Comparison of ENCODE assay signal across 18 cellular contexts in the genomic region with DNA sequence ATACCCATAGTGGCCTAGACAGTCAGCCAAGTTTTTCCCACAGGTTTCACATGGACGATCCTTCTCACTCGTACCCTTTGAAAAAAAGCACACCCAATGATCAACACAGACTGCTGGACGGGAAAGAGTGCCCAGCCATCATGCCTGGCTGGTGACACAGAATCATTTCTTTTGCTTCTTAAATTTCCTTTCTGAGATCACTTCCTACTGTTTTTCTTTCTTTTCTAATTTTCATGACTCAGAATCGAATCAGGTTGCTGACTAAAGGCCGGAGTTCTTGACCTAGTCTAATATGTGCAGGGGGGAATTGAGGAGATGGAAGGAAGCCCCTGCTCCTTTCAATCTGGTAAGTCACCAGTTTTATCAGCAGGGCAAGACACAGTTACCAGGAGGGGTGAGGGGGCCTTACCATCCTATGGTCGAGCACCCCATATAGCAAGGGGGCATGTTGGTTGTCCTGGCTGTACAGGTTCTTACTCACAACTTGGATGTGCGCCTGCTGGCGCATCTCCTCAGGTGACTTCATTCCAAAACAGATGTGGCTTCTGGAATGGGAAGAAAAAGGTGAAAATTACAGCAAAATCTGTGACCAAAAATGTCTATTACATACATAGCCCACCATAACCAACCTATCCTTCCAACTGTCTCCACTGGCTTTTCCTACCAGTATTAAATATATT.
DNase-seq lines count a peak whose midpoint lies in the region; ATAC-seq and TF ChIP-seq lines count a peak whose summit lies in the region.
"Had no signal": no experiment of that assay in that cellular context is flagged by ENCODE, and none has a peak within 500 bp of the region (broad histone marks: within the 10 kb centered on the region; RNA-seq: fewer than 3 reads in every experiment).

No MANE protein-coding gene starts in this region.

- H3K4me3 ChIP-seq in fibroblast of mammary gland (ENCODE audit: control insufficient read depth, low read depth, low read length): no peak overlapping the region
- H3K4me3 ChIP-seq: K562, SK-N-MC, tibial nerve had no signal

- H3K4me3 Mint-ChIP-seq in activated naive CD4-positive, alpha-beta T cell treated with anti-CD3 and anti-CD28 coated beads, Interleukin-2, amount 50 U/mL, for 24 hours: no peak overlapping the region
- H3K4me3 Mint-ChIP-seq in activated naive CD4-positive, alpha-beta T cell treated with anti-CD3 and anti-CD28 coated beads, Interleukin-2, amount 10 ng/mL, durations not matched to agents 7 days and 5 days: no peak overlapping the region
- H3K4me3 Mint-ChIP-seq: activated CD8-positive, alpha-beta T cell treated with anti-CD3 and anti-CD28 coated beads, Interleukin-2, amount 10 ng/mL, durations not matched to agents 7 days and 5 days had no signal

- no peaks in the 10 kb centered on the region for H3K9me3 Mint-ChIP-seq in activated naive CD4-positive, alpha-beta T cell treated with anti-CD3 and anti-CD28 coated beads, Interleukin-2, amount 50 U/mL, for 24 hours
- H3K9me3 Mint-ChIP-seq in activated naive CD4-positive, alpha-beta T cell treated with anti-CD3 and anti-CD28 coated beads, Interleukin-2, amount 10 ng/mL, durations not matched to agents 7 days and 5 days: no peaks in the 10 kb centered on the region

- DNase-seq in activated naive CD4-positive, alpha-beta T cell treated with anti-CD3 and anti-CD28 coated beads, Interleukin-2, amount 10 ng/mL, durations not matched to agents 7 days and 5 days: no peak
- peak; percentile 83 for DNase-seq in fibroblast of mammary gland (ENCODE audit: low read depth)
- no peak for DNase-seq in superior temporal gyrus (ENCODE audit: extremely low spot score)
- DNase-seq in NCI-H774 (lab: John Stamatoyannopoulos, UW): no peak
- DNase-seq: activated CD8-positive, alpha-beta T cell treated with anti-CD3 and anti-CD28 coated beads, Interleukin-2, amount 10 ng/mL, durations not matched to agents 7 days and 5 days; Caco-2; effector CD8-positive, alpha-beta T cell; naive B cell; NCI-H1417 treated with DMSO at 0.1 percent for 48 hours; NCI-H226; stimulated activated CD4-positive, alpha-beta T cell treated with anti-CD3 and anti-CD28 coated beads, Interleukin-1b, Interleukin-23, amount 100 ng/mL, for 48 hours had no signal

- H3K27ac Mint-ChIP-seq in activated naive CD4-positive, alpha-beta T cell treated with anti-CD3 and anti-CD28 coated beads, Interleukin-2, amount 50 U/mL, for 24 hours: peak overlapping the region; percentile 27
- H3K27ac Mint-ChIP-seq in activated naive CD4-positive, alpha-beta T cell treated with anti-CD3 and anti-CD28 coated beads, Interleukin-2, amount 10 ng/mL, durations not matched to agents 7 days and 5 days: no peak overlapping the region
- H3K27ac Mint-ChIP-seq: activated CD8-positive, alpha-beta T cell treated with anti-CD3 and anti-CD28 coated beads, Interleukin-2, amount 10 ng/mL, durations not matched to agents 7 days and 5 days had no signal

- TF ChIP-seq CTCF in fibroblast of mammary gland (conservative IDR thresholded peaks at IDR 0.05; ENCODE audit: control insufficient read depth, insufficient read depth, low read depth, low read length): no peak

- H3K27me3 Mint-ChIP-seq in activated naive CD4-positive, alpha-beta T cell treated with anti-CD3 and anti-CD28 coated beads, Interleukin-2, amount 50 U/mL, for 24 hours: no peaks in the 10 kb centered on the region
- H3K27me3 Mint-ChIP-seq in activated naive CD4-positive, alpha-beta T cell treated with anti-CD3 and anti-CD28 coated beads, Interleukin-2, amount 10 ng/mL, durations not matched to agents 7 days and 5 days: peaks cover 3% of the 10 kb centered on the region
- H3K27me3 Mint-ChIP-seq: naive B cell had no signal

- H3K36me3 Mint-ChIP-seq in activated naive CD4-positive, alpha-beta T cell treated with anti-CD3 and anti-CD28 coated beads, Interleukin-2, amount 50 U/mL, for 24 hours: peaks cover 26% of the 10 kb centered on the region
- peaks cover 34% of the 10 kb centered on the region for H3K36me3 Mint-ChIP-seq in activated naive CD4-positive, alpha-beta T cell treated with anti-CD3 and anti-CD28 coated beads, Interleukin-2, amount 10 ng/mL, durations not matched to agents 7 days and 5 days

- CTCF ChIA-PET in activated naive CD4-positive, alpha-beta T cell treated with anti-CD3 and anti-CD28 coated beads, Interleukin-2, amount 10 ng/mL, durations not matched to agents 7 days and 5 days (lab: Charles Lee): no interaction called here

- H3K4me1 Mint-ChIP-seq in activated naive CD4-positive, alpha-beta T cell treated with anti-CD3 and anti-CD28 coated beads, Interleukin-2, amount 50 U/mL, for 24 hours: peaks cover 39% of the 10 kb centered on the region
- peaks cover 31% of the 10 kb centered on the region for H3K4me1 Mint-ChIP-seq in activated naive CD4-positive, alpha-beta T cell treated with anti-CD3 and anti-CD28 coated beads, Interleukin-2, amount 10 ng/mL, durations not matched to agents 7 days and 5 days

- ATAC-seq in SK-N-SH treated with all-trans-retinoic acid at 6 μM for 48 hours (peak; percentile 14; the same call in 2 of the 3 replicates), GM18498 (IDR thresholded peaks at IDR 0.05; ENCODE audit: unreplicated experiment) (no peak), HG03520 (IDR thresholded peaks at IDR 0.05; ENCODE audit: unreplicated experiment) (no peak)
- ATAC-seq: activated CD8-positive, alpha-beta T cell treated with anti-CD3 and anti-CD28 coated beads, Interleukin-2, amount 10 ng/mL, durations not matched to agents 7 days and 5 days; K562 had no signal

TF ChIP-seq in SK-N-SH treated with all-trans-retinoic acid at 6 μM for 48 hours, 23 proteins besides CTCF, POLR2A, EP300 and RAD21:
- TF ChIP-seq GLIS3 (CRISPR knock-in tag; IDR thresholded peaks at IDR 0.05): no peak
- TF ChIP-seq BACH2 (CRISPR knock-in tag; IDR thresholded peaks at IDR 0.05; ENCODE audit: borderline replicate concordance): no peak
- TF ChIP-seq, protein P1, sequence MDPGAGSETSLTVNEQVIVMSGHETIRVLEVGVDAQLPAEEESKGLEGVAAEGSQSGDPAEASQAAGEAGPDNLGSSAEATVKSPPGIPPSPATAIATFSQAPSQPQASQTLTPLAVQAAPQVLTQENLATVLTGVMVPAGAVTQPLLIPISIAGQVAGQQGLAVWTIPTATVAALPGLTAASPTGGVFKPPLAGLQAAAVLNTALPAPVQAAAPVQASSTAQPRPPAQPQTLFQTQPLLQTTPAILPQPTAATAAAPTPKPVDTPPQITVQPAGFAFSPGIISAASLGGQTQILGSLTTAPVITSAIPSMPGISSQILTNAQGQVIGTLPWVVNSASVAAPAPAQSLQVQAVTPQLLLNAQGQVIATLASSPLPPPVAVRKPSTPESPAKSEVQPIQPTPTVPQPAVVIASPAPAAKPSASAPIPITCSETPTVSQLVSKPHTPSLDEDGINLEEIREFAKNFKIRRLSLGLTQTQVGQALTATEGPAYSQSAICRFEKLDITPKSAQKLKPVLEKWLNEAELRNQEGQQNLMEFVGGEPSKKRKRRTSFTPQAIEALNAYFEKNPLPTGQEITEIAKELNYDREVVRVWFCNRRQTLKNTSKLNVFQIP (CRISPR knock-in tag; IDR thresholded peaks at IDR 0.05; ENCODE audit: borderline replicate concordance, low read depth): no peak
- TF ChIP-seq ISL1 (CRISPR knock-in tag; IDR thresholded peaks at IDR 0.05): no peak
- TF ChIP-seq ZC3H10 (CRISPR knock-in tag; IDR thresholded peaks at IDR 0.05): no peak
- TF ChIP-seq, protein P2, sequence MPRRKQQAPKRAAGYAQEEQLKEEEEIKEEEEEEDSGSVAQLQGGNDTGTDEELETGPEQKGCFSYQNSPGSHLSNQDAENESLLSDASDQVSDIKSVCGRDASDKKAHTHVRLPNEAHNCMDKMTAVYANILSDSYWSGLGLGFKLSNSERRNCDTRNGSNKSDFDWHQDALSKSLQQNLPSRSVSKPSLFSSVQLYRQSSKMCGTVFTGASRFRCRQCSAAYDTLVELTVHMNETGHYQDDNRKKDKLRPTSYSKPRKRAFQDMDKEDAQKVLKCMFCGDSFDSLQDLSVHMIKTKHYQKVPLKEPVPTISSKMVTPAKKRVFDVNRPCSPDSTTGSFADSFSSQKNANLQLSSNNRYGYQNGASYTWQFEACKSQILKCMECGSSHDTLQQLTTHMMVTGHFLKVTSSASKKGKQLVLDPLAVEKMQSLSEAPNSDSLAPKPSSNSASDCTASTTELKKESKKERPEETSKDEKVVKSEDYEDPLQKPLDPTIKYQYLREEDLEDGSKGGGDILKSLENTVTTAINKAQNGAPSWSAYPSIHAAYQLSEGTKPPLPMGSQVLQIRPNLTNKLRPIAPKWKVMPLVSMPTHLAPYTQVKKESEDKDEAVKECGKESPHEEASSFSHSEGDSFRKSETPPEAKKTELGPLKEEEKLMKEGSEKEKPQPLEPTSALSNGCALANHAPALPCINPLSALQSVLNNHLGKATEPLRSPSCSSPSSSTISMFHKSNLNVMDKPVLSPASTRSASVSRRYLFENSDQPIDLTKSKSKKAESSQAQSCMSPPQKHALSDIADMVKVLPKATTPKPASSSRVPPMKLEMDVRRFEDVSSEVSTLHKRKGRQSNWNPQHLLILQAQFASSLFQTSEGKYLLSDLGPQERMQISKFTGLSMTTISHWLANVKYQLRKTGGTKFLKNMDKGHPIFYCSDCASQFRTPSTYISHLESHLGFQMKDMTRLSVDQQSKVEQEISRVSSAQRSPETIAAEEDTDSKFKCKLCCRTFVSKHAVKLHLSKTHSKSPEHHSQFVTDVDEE (CRISPR knock-in tag; IDR thresholded peaks at IDR 0.05): no peak
- TF ChIP-seq ESRRG (CRISPR knock-in tag; IDR thresholded peaks at IDR 0.05): no peak
- TF ChIP-seq CSDC2 (CRISPR knock-in tag; IDR thresholded peaks at IDR 0.05): no peak
- TF ChIP-seq TOX (CRISPR knock-in tag; IDR thresholded peaks at IDR 0.05; ENCODE audit: borderline replicate concordance): no peak
- no peak for TF ChIP-seq RARB (CRISPR knock-in tag; IDR thresholded peaks at IDR 0.05)
- no peak for TF ChIP-seq ZFP30 (CRISPR knock-in tag; IDR thresholded peaks at IDR 0.05)
- TF ChIP-seq SNAI2 (CRISPR knock-in tag; IDR thresholded peaks at IDR 0.05): no peak
